ENCODE assay signal across 16 cellular contexts in the genomic region with DNA sequence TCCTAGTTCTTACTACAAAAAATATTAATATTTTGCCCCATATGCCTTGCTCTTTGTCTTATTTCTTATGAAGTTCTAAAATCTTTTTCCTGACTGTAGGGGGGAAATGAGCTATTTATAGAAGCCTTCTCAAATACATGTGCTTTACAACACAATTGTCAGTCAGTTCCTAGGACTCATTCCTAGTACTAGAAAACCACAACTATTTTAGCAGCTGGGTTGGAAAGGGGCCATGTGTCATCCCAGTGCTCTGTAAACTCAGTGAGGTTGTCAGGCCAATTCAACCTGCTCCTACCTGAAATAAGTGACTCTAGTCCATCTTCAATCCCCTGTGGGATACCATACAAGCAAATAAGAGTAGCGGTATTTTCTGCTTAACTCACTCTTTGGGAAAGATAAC.
DNase-seq lines count a peak whose midpoint lies in the region; ATAC-seq and TF ChIP-seq lines count a peak whose summit lies in the region.
"Had no signal": no experiment of that assay in that cellular context is flagged by ENCODE, and none has a peak within 500 bp of the region (broad histone marks: within the 10 kb centered on the region; RNA-seq: fewer than 3 reads in every experiment).

No MANE protein-coding gene starts in this region.

- no peaks in the 10 kb centered on the region for H3K4me1 Mint-ChIP-seq in stimulated activated naive B cell treated with anti-CD40 and anti-IgM and Interleukin-4, amounts not matched to agents 10 μg/mL and 1 μg/mL and 100 μg/mL, for 72 hours
- H3K4me1 Mint-ChIP-seq: CD14-positive monocyte; naive thymus-derived CD4-positive, alpha-beta T cell had no signal

- no peak overlapping the region for H2AFZ ChIP-seq in IMR-90 (replicated peaks; ENCODE audit: low read length, poor library complexity)

- no peak overlapping the region for H4K5ac ChIP-seq in IMR-90 (ENCODE audit: low read depth, low read length)

- H3K4me3 ChIP-seq in AG10803 (ENCODE audit: low read length) (no peak overlapping the region), IMR-90 (ENCODE audit: insufficient read depth, low read depth, low read length) (no peak overlapping the region), astrocyte of the cerebellum (ENCODE audit: low read depth, low read length) (no peak overlapping the region), Peyer's patch (no peak overlapping the region)
- H3K4me3 ChIP-seq: uterus had no signal

- no peaks in the 10 kb centered on the region for H3K27me3 Mint-ChIP-seq in stimulated activated naive B cell treated with anti-CD40 and anti-IgM and Interleukin-4, amounts not matched to agents 10 μg/mL and 1 μg/mL and 100 μg/mL, for 72 hours
- H3K27me3 Mint-ChIP-seq: naive thymus-derived CD4-positive, alpha-beta T cell had no signal

- H3K18ac ChIP-seq in IMR-90 (ENCODE audit: low read depth, low read length): no peak overlapping the region

- H4K20me1 ChIP-seq in IMR-90 (ENCODE audit: insufficient read depth, low read length): no peaks in the 10 kb centered on the region

- TF ChIP-seq POLR2A in IMR-90 (IDR thresholded peaks at IDR 0.05; ENCODE audit: low read depth, low read length): no peak
- no peak for TF ChIP-seq POLR2A in Peyer's patch (IDR thresholded peaks at IDR 0.05)

- no peak overlapping the region for H2BK15ac ChIP-seq in IMR-90 (ENCODE audit: low read depth, low read length)

- H3K4ac ChIP-seq in IMR-90 (ENCODE audit: low read depth, low read length): no peak overlapping the region

- no peak overlapping the region for H2AK5ac ChIP-seq in IMR-90 (ENCODE audit: low read depth, low read length)

- no CpG with 5 or more reads among the region's 1 CpG for WGBS in IMR-90 (ENCODE audit: extremely low coverage in 2 of 2, insufficient read length in 1 of 2), 2 experiments

- TF ChIP-seq RAD21 in IMR-90 (IDR thresholded peaks at IDR 0.05; ENCODE audit: low read length): no peak

- H3K9me3 ChIP-seq in IMR-90 (ENCODE audit: control insufficient read depth, insufficient read depth, low read length) (no peaks in the 10 kb centered on the region), Peyer's patch (no peaks in the 10 kb centered on the region)
- H3K9me3 ChIP-seq: uterus had no signal

- no peak overlapping the region for H2AK9ac ChIP-seq in IMR-90 (replicated peaks; ENCODE audit: low read depth, low read length, poor library complexity)

- H3K4me3 Mint-ChIP-seq in stimulated activated naive B cell treated with anti-CD40 and anti-IgM and Interleukin-4, amounts not matched to agents 10 μg/mL and 1 μg/mL and 100 μg/mL, for 72 hours: no peak overlapping the region
- H3K4me3 Mint-ChIP-seq: CD14-positive monocyte; naive thymus-derived CD4-positive, alpha-beta T cell had no signal

- H4K91ac ChIP-seq in IMR-90 (ENCODE audit: insufficient read depth, low read depth, low read length): no peak overlapping the region

- H4K8ac ChIP-seq in IMR-90 (ENCODE audit: low read depth in 2 of 2, low read length in 2 of 2): no peak overlapping the region

- no peak overlapping the region for H3K14ac ChIP-seq in IMR-90 (replicated peaks; ENCODE audit: low read depth, low read length)

- BruUV-seq in IMR-90 (replicated peaks; lab: Mats Ljungman, UMichigan): no TSS peak

- no peaks in the 10 kb centered on the region for H3K4me1 ChIP-seq in IMR-90 (ENCODE audit: control insufficient read depth, insufficient read depth, low read length)
- no peaks in the 10 kb centered on the region for H3K4me1 ChIP-seq in Peyer's patch
- H3K4me1 ChIP-seq: uterus had no signal

- POLR2A ChIA-PET in IMR-90 (lab: Charles Lee; ENCODE audit: unreplicated experiment): no interaction called here

- ATAC-seq in IMR-90 (ENCODE audit: low read depth) (peak; percentile 62; the same call in 1 of the 2 replicates), HG03378 (IDR thresholded peaks at IDR 0.05; ENCODE audit: unreplicated experiment) (no peak)
- ATAC-seq in stimulated activated naive B cell treated with anti-CD40 and anti-IgM and Interleukin-4, amounts not matched to agents 10 μg/mL and 1 μg/mL and 100 μg/mL, for 72 hours (replicated peaks): no peak
- ATAC-seq: HCT116; naive thymus-derived CD4-positive, alpha-beta T cell had no signal

- H3K9ac ChIP-seq in IMR-90 (ENCODE audit: low read depth, low read length): no peak overlapping the region

- in situ Hi-C loops in IMR-90 (cut with MboI; ENCODE audit: low sequenced_read_pairs): no loop called here
- in situ Hi-C loops in astrocyte of the cerebellum (cut with HindIII; ENCODE audit: low sequenced_read_pairs): no loop called here

- DNase-seq in AG10803 (ENCODE audit: low read depth): peak; percentile 75
- DNase-seq in IMR-90: peak; percentile 64
- DNase-seq in astrocyte of the cerebellum (ENCODE audit: low read depth): peak; percentile 38
- DNase-seq in islet precursor cell: peak; percentile 54
- DNase-seq in DMS153 (lab: John Stamatoyannopoulos, UW): no peak
- DNase-seq in Peyer's patch: no peak
- DNase-seq in stimulated activated naive B cell treated with anti-CD40 and anti-IgM and Interleukin-4, amounts not matched to agents 10 μg/mL and 1 μg/mL and 100 μg/mL, for 72 hours: no peak
- DNase-seq: activated T-cell treated with anti-CD3 and anti-CD28 coated beads, Interleukin-2, amount 50 U/mL, for 48 hours; anterior cingulate cortex; naive thymus-derived CD4-positive, alpha-beta T cell; NCI-H524; Right ventricle myocardium superior; uterus had no signal

- no peaks in the 10 kb centered on the region; the same call in 1 of the 2 replicates for H3K9me1 ChIP-seq in IMR-90 (ENCODE audit: insufficient read depth, low read length)

- H3K36me3 ChIP-seq in IMR-90 (ENCODE audit: control insufficient read depth, insufficient read depth, low read length) (no peaks in the 10 kb centered on the region), Peyer's patch (no peaks in the 10 kb centered on the region)
- H3K36me3 ChIP-seq: uterus had no signal

- H2BK20ac ChIP-seq in IMR-90 (ENCODE audit: low read depth, low read length): no peak overlapping the region

- H3K79me1 ChIP-seq in IMR-90 (ENCODE audit: low read depth in 1 of 2, low read length in 2 of 2): no peaks in the 10 kb centered on the region

- H3K4me2 ChIP-seq in IMR-90 (ENCODE audit: low read depth, low read length): no peak overlapping the region

- intact Hi-C loops in IMR-90 (cut with micrococcal nuclease): loop anchor here (1.0 kb wide), 1 partner anchor 11 kb away; no protein-coding TSS in a partner anchor

- H3K36me3 Mint-ChIP-seq in stimulated activated naive B cell treated with anti-CD40 and anti-IgM and Interleukin-4, amounts not matched to agents 10 μg/mL and 1 μg/mL and 100 μg/mL, for 72 hours: peaks cover 12 to 33% of the 10 kb centered on the region in 2 donors
- H3K36me3 Mint-ChIP-seq: CD14-positive monocyte had no signal

- peaks cover 0 to 5% of the 10 kb centered on the region in 2 donors for H3K9me3 Mint-ChIP-seq in stimulated activated naive B cell treated with anti-CD40 and anti-IgM and Interleukin-4, amounts not matched to agents 10 μg/mL and 1 μg/mL and 100 μg/mL, for 72 hours

- H2BK5ac ChIP-seq in IMR-90 (ENCODE audit: low read depth, low read length, poor library complexity, severe bottlenecking): no peak overlapping the region

- no peak overlapping the region for H3K27ac ChIP-seq in IMR-90 (ENCODE audit: insufficient read depth, low read length)
- H3K27ac ChIP-seq in Peyer's patch: no peak overlapping the region
- H3K27ac ChIP-seq: uterus had no signal

- H3K23ac ChIP-seq in IMR-90 (ENCODE audit: low read depth, low read length): no peak overlapping the region

- dilution Hi-C loops in IMR-90 (cut with HindIII; ENCODE audit: low sequenced_read_pairs, unreplicated experiment): no loop called here

- CTCF ChIA-PET in IMR-90 (lab: Yijun Ruan, JAX): interaction anchor here (0.7 to 1.1 kb wide), 2 partner anchors 18 to 213 kb away, joined by 3 read pairs; no protein-coding TSS in a partner anchor

- H2BK120ac ChIP-seq in IMR-90 (ENCODE audit: low read depth, low read length): no peak overlapping the region

- H3K27me3 ChIP-seq in IMR-90 (ENCODE audit: control insufficient read depth, insufficient read depth, low read length) (no peaks in the 10 kb centered on the region), Peyer's patch (no peaks in the 10 kb centered on the region)
- H3K27me3 ChIP-seq: uterus had no signal

- TF ChIP-seq CTCF in AG10803 (conservative IDR thresholded peaks at IDR 0.05; ENCODE audit: low read length) (no peak), IMR-90 (conservative IDR thresholded peaks at IDR 0.05; ENCODE audit: low read depth, low read length) (no peak), astrocyte of the cerebellum (IDR thresholded peaks at IDR 0.05; ENCODE audit: low read depth, low read length, missing control alignments) (no peak), Peyer's patch (IDR thresholded peaks at IDR 0.05) (no peak)

- no peak overlapping the region for H3K56ac ChIP-seq in IMR-90 (ENCODE audit: extremely low read depth, insufficient read depth, low read length)

- H3K27ac Mint-ChIP-seq in stimulated activated naive B cell treated with anti-CD40 and anti-IgM and Interleukin-4, amounts not matched to agents 10 μg/mL and 1 μg/mL and 100 μg/mL, for 72 hours: no peak overlapping the region
- H3K27ac Mint-ChIP-seq: CD14-positive monocyte; naive thymus-derived CD4-positive, alpha-beta T cell had no signal

TF ChIP-seq in IMR-90, 13 proteins besides CTCF, POLR2A, EP300 and RAD21:
- TF ChIP-seq USF2 (IDR thresholded peaks at IDR 0.05; ENCODE audit: low read depth, low read length) (no peak), MAFK (IDR thresholded peaks at IDR 0.05; ENCODE audit: low read depth, low read length) (no peak), BHLHE40 (IDR thresholded peaks at IDR 0.05; ENCODE audit: low read depth, low read length) (no peak), MXI1 (IDR thresholded peaks at IDR 0.05; ENCODE audit: borderline replicate concordance, low read depth, low read length) (no peak)

Comparison
In these comparisons a context has a peak if more than half of its experiments do, and no peak if none do; other contexts are left out.
1. DNase-seq: peak in AG10803 (single experiment), IMR-90 (single experiment), astrocyte of the cerebellum (single experiment) and islet precursor cell (single experiment); none in DMS153 (single experiment), Peyer's patch (0 of 3) and stimulated activated naive B cell treated with anti-CD40 and anti-IgM and Interleukin-4, amounts not matched to agents 10 μg/mL and 1 μg/mL and 100 μg/mL, for 72 hours (single experiment).